22 cellular contexts compared by ENCODE assay signal in genomic region chr7:110831450-110831849, GRCh38.
"Had no signal": no experiment of that assay in that cellular context is flagged by ENCODE, and none has a peak within 500 bp of the region (broad histone marks: within the 10 kb centered on the region; RNA-seq: fewer than 3 reads in every experiment).

No MANE protein-coding gene starts in this region.

- ATAC-seq: activated CD8-positive, alpha-beta T cell treated with anti-CD3 and anti-CD28 coated beads, Interleukin-2, amount 10 ng/mL, durations not matched to agents 7 days and 5 days; T-helper 17 cell had no signal

- H3K4me3 ChIP-seq: breast epithelium had no signal

- H3K36me3 ChIP-seq: breast epithelium had no signal

- H3K4me1 ChIP-seq: breast epithelium had no signal

- DNase-seq: activated CD4-positive, alpha-beta T cell treated with anti-CD3 and anti-CD28 coated beads for 48 hours; activated CD4-positive, alpha-beta T cell treated with anti-CD3 and anti-CD28 coated beads, Interleukin-2, amount 50 U/mL, for 4 hours; activated CD4-positive, CD25-positive, alpha-beta regulatory T cell treated with anti-CD3 and anti-CD28 coated beads, Interleukin-2, amount 50 U/mL, for 72 hours; activated CD8-positive, alpha-beta memory T cell treated with anti-CD3 and anti-CD28 coated beads, Interleukin-2, amount 50 U/mL, for 48 hours; activated CD8-positive, alpha-beta T cell treated with anti-CD3 and anti-CD28 coated beads, Interleukin-2, amount 10 ng/mL, durations not matched to agents 7 days and 5 days; activated naive CD4-positive, alpha-beta T cell treated with anti-CD3 and anti-CD28 coated beads, Interleukin-2, amount 50 U/mL, for 16 hours; activated naive CD8-positive, alpha-beta T cell treated with anti-CD3 and anti-CD28 coated beads, Interleukin-2, amount 10 ng/mL, durations not matched to agents 7 days and 5 days; activated T-cell treated with anti-CD3 and anti-CD28 coated beads, Interleukin-2, amount 50 U/mL, for 1 hour; aorta; caudate nucleus; NCI-H1092 treated with DMSO at 0.1 percent for 48 hours; NCI-H1436; NCI-H187; NCI-H2081 treated with DMSO at 0.1 percent for 48 hours; NCI-H2171; NCI-H226; NCI-H526; NCI-H774; SIG-M5; T-helper 17 cell; T-helper 9 cell had no signal

- H3K27me3 ChIP-seq: breast epithelium had no signal

- H3K9me3 ChIP-seq: breast epithelium had no signal
